25 cellular contexts compared by ENCODE assay signal in the genomic region with DNA sequence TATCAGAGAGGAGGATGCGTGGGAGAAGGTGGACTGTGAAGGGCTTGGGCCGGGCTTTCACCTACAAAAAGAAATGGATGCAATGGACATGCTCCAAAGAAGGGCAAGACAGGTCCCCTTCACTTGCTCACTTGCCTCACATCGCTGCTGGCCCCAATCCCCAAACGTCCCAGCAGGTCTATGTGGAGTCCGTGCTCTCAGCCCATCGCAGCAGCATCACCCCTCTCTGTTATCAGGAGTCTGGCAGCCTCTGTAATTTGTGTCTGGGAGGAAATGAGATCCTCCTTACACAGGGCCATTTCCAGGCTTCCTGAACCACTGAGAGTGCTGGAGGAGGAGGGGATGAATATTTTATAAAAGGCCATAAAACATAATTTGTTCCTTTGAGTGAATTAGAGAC.
DNase-seq lines count a peak whose midpoint lies in the region; TF ChIP-seq lines count a peak whose summit lies in the region.
"Had no signal": no experiment of that assay in that cellular context is flagged by ENCODE, and none has a peak within 500 bp of the region (broad histone marks: within the 10 kb centered on the region; RNA-seq: fewer than 3 reads in every experiment).

No MANE protein-coding gene starts in this region.

- H3K27me3 ChIP-seq in endodermal cell (ENCODE audit: control insufficient read depth, insufficient read depth, low read length, poor library complexity, severe bottlenecking) (peaks cover 23% of the 10 kb centered on the region), mesendoderm (ENCODE audit: insufficient read depth, low read length, poor library complexity) (no peaks in the 10 kb centered on the region)
- H3K27me3 ChIP-seq: BLaER1 had no signal

- H2BK120ac ChIP-seq in mesendoderm (ENCODE audit: low read depth, low read length): no peak overlapping the region

- no peaks in the 10 kb centered on the region for H3K79me2 ChIP-seq in mesendoderm (ENCODE audit: control insufficient read depth, insufficient read depth, low read length)

- H3K9ac ChIP-seq in endodermal cell (ENCODE audit: extremely low read depth, low read length, poor library complexity, severe bottlenecking) (no peak overlapping the region), mesendoderm (ENCODE audit: low read length) (no peak overlapping the region)
- H3K9ac ChIP-seq: BLaER1 had no signal

- H3K23ac ChIP-seq in mesendoderm (ENCODE audit: low read length): no peak overlapping the region

- H3K4ac ChIP-seq in mesendoderm (ENCODE audit: low read depth, low read length): no peak overlapping the region

- H3K79me1 ChIP-seq in mesendoderm (ENCODE audit: low read length): no peaks in the 10 kb centered on the region

- DNase-seq in GDM1 (lab: John Stamatoyannopoulos, UW): peak; percentile 18
- peak; percentile 41 for DNase-seq in endodermal cell
- peak; percentile 55 for DNase-seq in islet precursor cell
- peak; percentile 62 for DNase-seq in mesendoderm
- no peak for DNase-seq in stimulated activated CD4-positive, alpha-beta T cell treated with anti-CD3 and anti-CD28 coated beads, Interleukin-4, amount 100 ng/mL, for 24 hours
- no peak for DNase-seq in stimulated activated CD4-positive, alpha-beta T cell treated with anti-CD3 and anti-CD28 coated beads, Interleukin-15, amount 100 ng/mL, for 24 hours
- no peak for DNase-seq in progenitor cell of endocrine pancreas (ENCODE audit: low spot score, unreplicated experiment)
- DNase-seq in activated CD4-positive, alpha-beta T cell treated with anti-CD3 and anti-CD28 coated beads for 1 hour: no peak
- DNase-seq: 8988T; ACHN; BE2C; C1 segment of cervical spinal cord; CD4-positive, alpha-beta memory T cell; CD4-positive, CD25-positive, alpha-beta regulatory T cell; CD8-positive, alpha-beta memory T cell; COR-L47; DMS 273 treated with DMSO at 0.1 percent for 48 hours; DMS153; DMS53; DMS79; DND-41; EL; GF-D8 had no signal

- H3K18ac ChIP-seq in mesendoderm (ENCODE audit: low read length): no peak overlapping the region

- H3K56ac ChIP-seq in mesendoderm (ENCODE audit: low read length): no peak overlapping the region

- H3K4me3 Mint-ChIP-seq in endodermal cell: no peak overlapping the region
- no peak overlapping the region for H3K4me3 Mint-ChIP-seq in progenitor cell of endocrine pancreas (ENCODE audit: low read depth)
- H3K4me3 Mint-ChIP-seq: CD4-positive, alpha-beta memory T cell; CD4-positive, CD25-positive, alpha-beta regulatory T cell; CD8-positive, alpha-beta memory T cell had no signal

- no peak overlapping the region for H2AK5ac ChIP-seq in mesendoderm (ENCODE audit: low read length)

- no peak overlapping the region for H4K5ac ChIP-seq in mesendoderm (ENCODE audit: low read length)

- no peak overlapping the region for H3K4me2 ChIP-seq in mesendoderm (ENCODE audit: low read length)
- H3K4me2 ChIP-seq: BLaER1 had no signal

- no peak overlapping the region for H2BK15ac ChIP-seq in mesendoderm (replicated peaks; ENCODE audit: low read depth)

- no peaks in the 10 kb centered on the region for H3K4me1 ChIP-seq in endodermal cell (ENCODE audit: control insufficient read depth, insufficient read depth, low read length)
- no peaks in the 10 kb centered on the region for H3K4me1 ChIP-seq in mesendoderm (ENCODE audit: control insufficient read depth, low read depth, low read length)
- H3K4me1 ChIP-seq: BE2C had no signal

- H3K36me3 Mint-ChIP-seq in endodermal cell (ENCODE audit: low read depth) (no peaks in the 10 kb centered on the region), progenitor cell of endocrine pancreas (ENCODE audit: insufficient read depth) (peaks cover 1% of the 10 kb centered on the region)
- H3K36me3 Mint-ChIP-seq: CD14-positive monocyte; CD4-positive, alpha-beta memory T cell; CD4-positive, CD25-positive, alpha-beta regulatory T cell; CD8-positive, alpha-beta memory T cell had no signal

- H3K9me3 Mint-ChIP-seq in endodermal cell: no peaks in the 10 kb centered on the region
- peaks cover 7% of the 10 kb centered on the region for H3K9me3 Mint-ChIP-seq in progenitor cell of endocrine pancreas (ENCODE audit: low read depth)
- H3K9me3 Mint-ChIP-seq: CD14-positive monocyte; CD8-positive, alpha-beta memory T cell had no signal

- H3K27ac Mint-ChIP-seq in endodermal cell: no peak overlapping the region
- H3K27ac Mint-ChIP-seq in progenitor cell of endocrine pancreas: no peak overlapping the region
- H3K27ac Mint-ChIP-seq: CD14-positive monocyte; CD4-positive, alpha-beta memory T cell; CD4-positive, CD25-positive, alpha-beta regulatory T cell had no signal

- peaks cover 11% of the 10 kb centered on the region for H3K27me3 Mint-ChIP-seq in endodermal cell (ENCODE audit: insufficient read depth)
- H3K27me3 Mint-ChIP-seq in progenitor cell of endocrine pancreas: no peaks in the 10 kb centered on the region

- peaks cover 4% of the 10 kb centered on the region for H3K9me3 ChIP-seq in endodermal cell (ENCODE audit: control insufficient read depth, low read length)
- H3K9me3 ChIP-seq: BE2C, BLaER1 had no signal

- TF ChIP-seq CTCF in endodermal cell (conservative IDR thresholded peaks at IDR 0.05): no peak
- no peak for TF ChIP-seq CTCF in progenitor cell of endocrine pancreas (IDR thresholded peaks at IDR 0.05; ENCODE audit: unreplicated experiment)

- 78 to 94% methylated on average over 2 to 6 of the region's 6 CpGs for WGBS in endodermal cell (ENCODE audit: insufficient coverage in 1 of 2, insufficient read length in 1 of 2), 2 experiments
- no CpG with 5 or more reads among the region's 6 CpGs for WGBS in mesendoderm (ENCODE audit: extremely low coverage, insufficient coverage, low lambda C conversion rate)

- no peak overlapping the region for H4K8ac ChIP-seq in mesendoderm (ENCODE audit: low read depth, low read length)

- no peak overlapping the region for H2BK5ac ChIP-seq in mesendoderm (ENCODE audit: low read length)

- H3K4me3 ChIP-seq in endodermal cell (ENCODE audit: low read length): no peak overlapping the region
- no peak overlapping the region for H3K4me3 ChIP-seq in mesendoderm (ENCODE audit: low read length)
- H3K4me3 ChIP-seq: BLaER1 had no signal

- H3K4me1 Mint-ChIP-seq in endodermal cell (no peaks in the 10 kb centered on the region), progenitor cell of endocrine pancreas (ENCODE audit: low read depth) (peaks cover 19% of the 10 kb centered on the region)
- H3K4me1 Mint-ChIP-seq: CD14-positive monocyte; CD4-positive, alpha-beta memory T cell; CD4-positive, CD25-positive, alpha-beta regulatory T cell; CD8-positive, alpha-beta memory T cell had no signal

- H3K27ac ChIP-seq in endodermal cell (ENCODE audit: low read depth, low read length): no peak overlapping the region
- H3K27ac ChIP-seq in mesendoderm (ENCODE audit: low read depth, low read length): no peak overlapping the region
- H3K27ac ChIP-seq: BLaER1 had no signal

- H3K36me3 ChIP-seq in endodermal cell (ENCODE audit: control insufficient read depth, insufficient read depth, low read length): no peaks in the 10 kb centered on the region
- H3K36me3 ChIP-seq in mesendoderm (ENCODE audit: control insufficient read depth, insufficient read depth, low read length): no peaks in the 10 kb centered on the region
- H3K36me3 ChIP-seq: BE2C, BLaER1 had no signal

Comparison
In these comparisons a context has a peak if more than half of its experiments do, and no peak if none do; other contexts are left out.
1. DNase-seq: peak in GDM1 (single experiment), endodermal cell (single experiment), islet precursor cell (single experiment) and mesendoderm (single experiment); none in stimulated activated CD4-positive, alpha-beta T cell treated with anti-CD3 and anti-CD28 coated beads, Interleukin-4, amount 100 ng/mL, for 24 hours (single experiment), stimulated activated CD4-positive, alpha-beta T cell treated with anti-CD3 and anti-CD28 coated beads, Interleukin-15, amount 100 ng/mL, for 24 hours (single experiment), progenitor cell of endocrine pancreas (single experiment) and activated CD4-positive, alpha-beta T cell treated with anti-CD3 and anti-CD28 coated beads for 1 hour (single experiment).